Comparison of ENCODE assay signal across 29 cellular contexts in the genomic region with DNA sequence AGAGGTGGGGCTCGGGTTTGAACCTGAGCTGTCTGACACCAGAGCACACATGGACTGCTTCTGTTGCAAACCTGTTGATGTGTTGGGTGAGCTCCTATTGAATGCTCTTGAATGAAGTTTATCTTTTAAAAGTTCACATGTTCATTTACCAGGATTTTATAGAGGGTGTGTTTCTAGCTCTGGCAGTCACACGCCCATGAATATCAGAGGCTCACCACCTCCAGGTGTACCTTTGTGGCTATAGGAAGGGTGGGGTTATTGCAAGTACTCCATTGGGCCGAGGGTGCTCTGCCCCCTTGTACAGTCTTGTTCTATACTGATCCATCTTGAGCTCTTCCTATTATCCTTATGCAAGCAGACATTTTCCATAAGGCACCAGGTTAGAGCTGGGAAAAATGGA. TPM values are rescaled to one million over a fixed set of nuclear protein-coding genes. Genes with fewer than 3 reads are reported as not detected.
"Had no signal": no experiment of that assay in that cellular context is flagged by ENCODE, and none has a peak within 500 bp of the region (broad histone marks: within the 10 kb centered on the region; RNA-seq: fewer than 3 reads in every experiment).

No MANE protein-coding gene starts in this region.

- H3K27ac ChIP-seq: adrenal gland, KMS-11, SJSA1 had no signal

- FAIRE-seq: bronchial epithelial cell, TTC549 had no signal

- ATAC-seq: activated CD4-positive, alpha-beta T cell treated with anti-CD3 and anti-CD28 coated beads for 36 hours; activated CD4-positive, CD25-positive, alpha-beta regulatory T cell treated with anti-CD3 and anti-CD28 coated beads, Interleukin-2, amount 50 U/mL, for 24 hours; activated CD8-positive, alpha-beta T cell treated with anti-CD3 and anti-CD28 coated beads, Interleukin-2, amount 10 ng/mL, durations not matched to agents 7 days and 5 days; activated naive CD4-positive, alpha-beta T cell treated with anti-CD3 and anti-CD28 coated beads, Interleukin-2, amount 50 U/mL, for 72 hours had no signal

- H3K36me3 ChIP-seq: adrenal gland, SJSA1 had no signal

- H3K4me1 ChIP-seq: SJSA1 had no signal

- H3K4me3 ChIP-seq: adrenal gland, SJSA1 had no signal

- H3K9me3 ChIP-seq: adrenal gland, SJSA1, SK-N-SH had no signal

- DNase-seq: activated CD4-positive, alpha-beta T cell treated with anti-CD3 and anti-CD28 coated beads for 36 hours; activated CD4-positive, alpha-beta T cell treated with anti-CD3 and anti-CD28 coated beads, Interleukin-2, amount 10 ng/mL, durations not matched to agents 7 days and 5 days; activated CD4-positive, alpha-beta T cell treated with anti-CD3 and anti-CD28 coated beads, Interleukin-2, amount 50 U/mL, for 48 hours; activated CD8-positive, alpha-beta T cell treated with anti-CD3 and anti-CD28 coated beads, Interleukin-2, amount 10 ng/mL, durations not matched to agents 7 days and 5 days; activated gamma-delta T cell; activated naive CD4-positive, alpha-beta T cell treated with anti-CD3 and anti-CD28 coated beads for 36 hours; activated T-cell treated with anti-CD3 and anti-CD28 coated beads, Interleukin-2, amount 50 U/mL, for 24 hours; adrenal gland; caudate nucleus; NCI-H1105; NCI-H1417 treated with DMSO at 0.1 percent for 48 hours; NCI-H187 treated with DMSO at 0.1 percent for 48 hours; NCI-H2081; NCI-H2171 treated with DMSO at 0.1 percent for 48 hours; NCI-H226; NCI-H524 treated with DMSO at 0.1 percent for 48 hours; RPMI8226; SHP77 treated with DMSO at 0.1 percent for 48 hours; SK-N-SH had no signal

- H3K27me3 ChIP-seq: adrenal gland, SJSA1 had no signal

RNA-seq across cellular contexts. Expression of gene KDM4F, which starts 49.6 kb away (rescaled TPM):
- total RNA-seq: activated CD4-positive, alpha-beta T cell treated with anti-CD3 and anti-CD28 coated beads for 36 hours; activated CD4-positive, alpha-beta T cell treated with anti-CD3 and anti-CD28 coated beads, Interleukin-2, amount 10 ng/mL, durations not matched to agents 7 days and 5 days; activated CD8-positive, alpha-beta T cell treated with anti-CD3 and anti-CD28 coated beads, Interleukin-2, amount 10 ng/mL, durations not matched to agents 7 days and 5 days; activated naive CD4-positive, alpha-beta T cell treated with anti-CD3 and anti-CD28 coated beads for 36 hours; activated naive CD4-positive, alpha-beta T cell treated with anti-CD3 and anti-CD28 coated beads, Interleukin-2, amount 50 U/mL, for 72 hours; activated T-helper 2 cell treated with anti-CD3 and anti-CD28 coated beads, Interferon-gamma antibody, Interleukin-2, Interleukin-4, amounts not matched to agents 10 μg/mL and 5 μg/mL and 100 μg/mL, durations not matched to agents 14 hours and 24 hours and 36 hours; adrenal gland; bronchial epithelial cell; LHCN-M2; MCF 10A; NCI-H460; SJSA1 had no signal
- polyA plus RNA-seq: adrenal gland, SK-N-SH had no signal
